ENCODE assay signal across 8 cellular contexts in the genomic region with DNA sequence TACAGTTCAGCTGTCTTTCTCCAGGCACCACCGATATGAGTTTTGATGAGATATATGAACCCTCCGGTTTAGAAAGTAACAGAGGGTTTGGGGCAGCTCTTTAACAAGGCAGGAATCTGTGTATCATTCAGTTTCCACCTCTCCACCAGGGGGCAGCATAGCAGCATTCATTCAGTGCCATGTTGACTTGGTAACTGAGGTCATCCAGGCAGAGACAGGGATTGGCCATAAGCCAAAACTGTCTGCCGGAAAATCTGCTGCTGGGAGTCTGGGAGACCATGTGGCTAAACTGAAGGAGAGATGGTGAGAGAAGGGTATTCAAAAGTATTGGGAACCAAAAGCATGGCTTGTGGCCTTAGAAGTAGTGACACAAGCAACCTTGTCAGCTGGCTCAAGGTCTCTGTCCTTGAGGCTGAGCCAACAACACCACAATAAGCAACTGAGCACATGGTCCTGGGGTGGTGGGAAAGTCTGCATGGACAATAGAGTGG.
A peak's percentile ranks its signal among the peaks of the same experiment; 100 is the strongest.
DNase-seq lines count a peak whose midpoint lies in the region; ATAC-seq and TF ChIP-seq lines count a peak whose summit lies in the region.

No MANE protein-coding gene starts in this region.

- DNase-seq in AG08395 (ENCODE audit: low spot score): peak; percentile 73
- peak; percentile 65 for DNase-seq in GM13977 (ENCODE audit: low spot score)
- peak; percentile 89 for DNase-seq in NCI-H345 (lab: John Stamatoyannopoulos, UW)
- peak; percentile 3 to 24 (median 16) for DNase-seq in activated CD8-positive, alpha-beta memory T cell treated with anti-CD3 and anti-CD28 coated beads for 48 hours (ENCODE audit: low read depth in 2 of 3, low spot score in 2 of 3)
- peak; percentile 42 for DNase-seq in globus pallidus (ENCODE audit: low spot score)
- DNase-seq in prostate gland (ENCODE audit: low spot score): peak; percentile 68

- H3K4me3 ChIP-seq in prostate gland: no peak overlapping the region

- in situ Hi-C loops in GM13977 (cut with MboI; ENCODE audit: low pct_unique_long_range_greater_than_20kb, low sequenced_read_pairs, unreplicated experiment): no loop called here

- H3K27ac ChIP-seq in prostate gland: no peak overlapping the region

- peak; percentile 69 for TF ChIP-seq CTCF in GM13977 (IDR thresholded peaks at IDR 0.05; ENCODE audit: extremely low read depth, insufficient read depth, missing control alignments)
- peak; percentile 50 to 83 (median 76) for TF ChIP-seq CTCF in prostate gland (IDR thresholded peaks at IDR 0.05)

- TF ChIP-seq POLR2A in prostate gland (IDR thresholded peaks at IDR 0.05): no peak

- no peaks in the 10 kb centered on the region for H3K36me3 ChIP-seq in prostate gland

- ATAC-seq in HG03354 (IDR thresholded peaks at IDR 0.05; ENCODE audit: poor library complexity, severe bottlenecking, unreplicated experiment) (peak; percentile 73), GM19035 (IDR thresholded peaks at IDR 0.05; ENCODE audit: unreplicated experiment) (no peak)

- no peaks in the 10 kb centered on the region for H3K27me3 ChIP-seq in prostate gland (replicated peaks; ENCODE audit: insufficient read depth)

- 35% methylated on average over 3 of the region's 3 CpGs for WGBS in prostate gland

- intact Hi-C loops in prostate gland (cut with DNase I): no loop called here

- H3K9me3 ChIP-seq in prostate gland: no peaks in the 10 kb centered on the region

- no peaks in the 10 kb centered on the region for H3K4me1 ChIP-seq in prostate gland (replicated peaks)

Comparison
In these comparisons a context has a peak if more than half of its experiments do, and no peak if none do; other contexts are left out.
1. DNase-seq: peak in every context shown above with its lines; median percentile 89 in NCI-H345; 73 in AG08395; 68 in prostate gland; 65 in GM13977; 42 in globus pallidus; 16 in activated CD8-positive, alpha-beta memory T cell treated with anti-CD3 and anti-CD28 coated beads for 48 hours.